In the genomic region with DNA sequence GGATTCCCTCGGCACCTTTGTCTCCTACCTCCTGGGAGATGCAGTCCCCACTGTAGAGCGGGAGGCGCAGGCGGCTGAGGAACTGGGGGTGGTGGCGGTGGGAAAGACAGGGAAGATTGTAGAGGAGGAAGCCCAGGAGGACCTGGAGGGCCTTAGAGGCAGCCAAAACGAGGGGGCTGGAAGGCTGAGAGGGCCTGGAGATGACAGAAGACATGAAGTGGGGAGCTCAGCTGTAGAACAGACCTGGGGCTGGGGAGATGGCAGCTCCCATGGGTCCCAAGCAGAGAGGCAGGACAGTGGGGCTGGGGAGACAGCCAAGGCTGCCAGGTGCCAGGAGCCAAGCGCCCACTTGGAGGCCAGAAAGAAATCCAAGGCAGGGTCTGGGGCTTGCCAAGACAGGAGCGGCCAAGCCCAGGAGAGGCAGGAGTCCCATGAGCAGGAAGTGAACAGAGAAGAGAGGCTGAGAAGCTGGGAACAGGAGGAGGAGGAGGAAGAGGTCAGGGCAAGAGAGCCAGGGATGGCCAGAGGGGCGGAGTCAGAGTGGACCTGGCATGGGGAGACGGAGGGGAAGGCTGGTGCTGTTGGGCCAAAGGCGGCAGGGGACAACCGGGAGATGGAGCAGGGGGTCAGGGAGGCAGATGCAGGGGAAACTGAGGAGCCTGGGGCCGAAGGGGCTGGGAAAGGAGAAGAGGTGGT, we compare ENCODE assay signal across 10 cellular contexts. TPM values are rescaled to one million over a fixed set of nuclear protein-coding genes. Genes with fewer than 3 reads are reported as not detected.
A peak's percentile ranks its signal among the peaks of the same experiment; 100 is the strongest.
DNase-seq lines count a peak whose midpoint lies in the region; ATAC-seq and TF ChIP-seq lines count a peak whose summit lies in the region.
"Had no signal": no experiment of that assay in that cellular context is flagged by ENCODE, and none has a peak within 500 bp of the region (broad histone marks: within the 10 kb centered on the region; RNA-seq: fewer than 3 reads in every experiment).

No MANE protein-coding gene starts in this region.

- H3F3A ChIP-seq in GM23338 (replicated peaks; ENCODE audit: low read depth): no peaks in the 10 kb centered on the region

- no peaks in the 10 kb centered on the region for H3K9me2 ChIP-seq in GM23338 (ENCODE audit: insufficient read depth)

- H3K4me1 ChIP-seq in rectal smooth muscle tissue (ENCODE audit: control insufficient read depth, insufficient read depth, low read length): no peaks in the 10 kb centered on the region
- no peaks in the 10 kb centered on the region; the same call in 1 of the 2 replicates for H3K4me1 ChIP-seq in GM23338 (ENCODE audit: insufficient read depth)

- CTCF ChIA-PET in WTC11 (lab: Charles Lee): interaction anchor here (0.6 kb wide), 1 partner anchor 23 kb away, joined by 4 read pairs; the partner anchor contains the start of gene NPIPB7

- ATAC-seq in WTC11 (no peak), GM23338 (no peak)

- H3K36me3 ChIP-seq in GM06990 (ENCODE audit: control insufficient read depth, insufficient read depth, low read length): no peaks in the 10 kb centered on the region
- no peaks in the 10 kb centered on the region for H3K36me3 ChIP-seq in rectal smooth muscle tissue (ENCODE audit: control insufficient read depth, insufficient read depth, low read length)
- no peaks in the 10 kb centered on the region for H3K36me3 ChIP-seq in GM23338 (ENCODE audit: insufficient read depth)

- H3K27me3 Mint-ChIP-seq in WTC11 (ENCODE audit: low read depth) (peaks cover 20% of the 10 kb centered on the region), GM23338 (ENCODE audit: insufficient read depth, low read depth, poor library complexity) (peaks cover 15% of the 10 kb centered on the region)

- no peaks in the 10 kb centered on the region for H3K4me1 Mint-ChIP-seq in WTC11
- H3K4me1 Mint-ChIP-seq in GM23338: no peaks in the 10 kb centered on the region

- H3K4me3 Mint-ChIP-seq in WTC11 (no peak overlapping the region), GM23338 (no peak overlapping the region)

- TF ChIP-seq CTCF in GM06990 (IDR thresholded peaks at IDR 0.05; ENCODE audit: insufficient read depth, low read length, poor library complexity, severe bottlenecking) (no peak), coronary artery (IDR thresholded peaks at IDR 0.05) (no peak), WTC11 (IDR thresholded peaks at IDR 0.05) (no peak), GM23338 (conservative IDR thresholded peaks at IDR 0.05; ENCODE audit: low read depth in 2 of 2) (no peak)

- no peak overlapping the region for H2AFZ ChIP-seq in GM23338

- DNase-seq in GM06990 (ENCODE audit: extremely low read depth, insufficient read length) (no peak), OCI-M1 (lab: John Stamatoyannopoulos, UW) (peak; percentile 30), coronary artery (ENCODE audit: low spot score) (no peak), middle frontal gyrus (ENCODE audit: extremely low spot score, low spot score) (no peak), Kasumi-1 (lab: John Stamatoyannopoulos, UW) (no peak), WTC11 (ENCODE audit: low spot score) (no peak), GM23338 (ENCODE audit: low spot score) (no peak)
- DNase-seq: DMS79 treated with DMSO at 0.1 percent for 48 hours, NCI-H1092 treated with DMSO at 0.1 percent for 48 hours had no signal

- H3K27me3 ChIP-seq in GM06990 (replicated peaks; ENCODE audit: control insufficient read depth, insufficient read depth, low read length): no peaks in the 10 kb centered on the region
- H3K27me3 ChIP-seq in rectal smooth muscle tissue (ENCODE audit: control insufficient read depth, insufficient read depth, low read length): no peaks in the 10 kb centered on the region
- no peaks in the 10 kb centered on the region for H3K27me3 ChIP-seq in GM23338 (ENCODE audit: insufficient read depth)

- H3K27ac Mint-ChIP-seq in WTC11: no peak overlapping the region
- H3K27ac Mint-ChIP-seq in GM23338: no peak overlapping the region

- H3K27ac ChIP-seq in coronary artery (peak overlapping the region in 1 of 2 donors; percentile 77), rectal smooth muscle tissue (ENCODE audit: low read depth, low read length) (no peak overlapping the region), GM23338 (ENCODE audit: low read depth) (no peak overlapping the region)

- POLR2A ChIA-PET in WTC11 (lab: Charles Lee): no interaction called here

- peak overlapping the region; percentile 7 for H3K9ac ChIP-seq in rectal smooth muscle tissue (ENCODE audit: low read length)

- H3K4me2 ChIP-seq in GM23338: no peak overlapping the region

- no peaks in the 10 kb centered on the region for H3K79me2 ChIP-seq in GM23338 (replicated peaks; ENCODE audit: insufficient read depth)

- H4K20me1 ChIP-seq in GM23338 (replicated peaks; ENCODE audit: insufficient read depth): no peaks in the 10 kb centered on the region

- H3K4me3 ChIP-seq in GM06990 (replicated peaks; ENCODE audit: low read depth, low read length) (0 out of 2 replicates have a peak overlapping the region, but pooled peaks have one; percentile 16), coronary artery (peak overlapping the region; percentile 30), rectal smooth muscle tissue (ENCODE audit: low read length) (peak overlapping the region; percentile 27), GM23338 (no peak overlapping the region)

- H3K36me3 Mint-ChIP-seq in WTC11 (no peaks in the 10 kb centered on the region), GM23338 (ENCODE audit: low read depth) (no peaks in the 10 kb centered on the region)

- H3K9me3 Mint-ChIP-seq in WTC11 (no peaks in the 10 kb centered on the region), GM23338 (no peaks in the 10 kb centered on the region)

TF ChIP-seq in WTC11, 78 proteins besides CTCF, POLR2A, EP300 and RAD21 (continues in another document):
- TF ChIP-seq NR1H2 (CRISPR knock-in tag; IDR thresholded peaks at IDR 0.05) (no peak), ZNF138 (CRISPR knock-in tag; conservative IDR thresholded peaks at IDR 0.05) (no peak), MAX (CRISPR knock-in tag; IDR thresholded peaks at IDR 0.05) (no peak)

TF ChIP-seq in GM23338, 12 proteins besides CTCF, POLR2A, EP300 and RAD21 (continues in another document):
- no peak for TF ChIP-seq EZH2 (IDR thresholded peaks at IDR 0.05; ENCODE audit: low read depth, unreplicated experiment)
- TF ChIP-seq CREB1 (CRISPR knock-in tag; IDR thresholded peaks at IDR 0.05; ENCODE audit: low read depth): no peak

RNA-seq across cellular contexts. Expression of gene APOBR, which starts 0.8 kb away (rescaled TPM):
- total RNA-seq in WTC11 (2021): 0.09 to 0.11 TPM in 2 of 3 replicates, not detected in the other
- 0.07 TPM in 1 of 2 replicates, not detected in the other for total RNA-seq in GM23338 (2014; rRNA removed; shearing (Covaris generic))
- polyA plus RNA-seq in GM23338 (2016; fragmentation: Nextera tagmentation; extraction: Ambion mirVana): not detected in 2 replicates

RNA-seq across cellular contexts. Expression of gene CLN3, which starts 3.4 kb away (rescaled TPM):
- 20.9 to 23.9 TPM (median 22.3 TPM) in 3 replicates for total RNA-seq in WTC11 (2021)
- total RNA-seq in GM23338 (2014; rRNA removed; shearing (Covaris generic)): 16.6 and 31.4 TPM in 2 replicates
- 17.8 and 18.1 TPM in 2 replicates for polyA plus RNA-seq in GM23338 (2016; fragmentation: Nextera tagmentation; extraction: Ambion mirVana)

RNA-seq across cellular contexts. Expression of gene IL27, which starts 11.4 kb away (rescaled TPM):
- not detected in 3 replicates for total RNA-seq in WTC11 (2021)
- not detected in 2 replicates for total RNA-seq in GM23338 (2014; rRNA removed; shearing (Covaris generic))
- polyA plus RNA-seq in GM23338 (2016; fragmentation: Nextera tagmentation; extraction: Ambion mirVana): not detected in 2 replicates

RNA-seq across cellular contexts. Expression of gene NPIPB7, which starts 23.1 kb away (rescaled TPM):
- total RNA-seq in WTC11 (2021): 0.33 to 0.92 TPM (median 0.66 TPM) in 3 replicates
- 0.24 TPM in 1 of 2 replicates, not detected in the other for total RNA-seq in GM23338 (2014; rRNA removed; shearing (Covaris generic))
- polyA plus RNA-seq in GM23338 (2016; fragmentation: Nextera tagmentation; extraction: Ambion mirVana): 0.45 and 0.52 TPM in 2 replicates

RNA-seq across cellular contexts. Expression of gene NUPR1, which starts 43.5 kb away (rescaled TPM):
- 0.33 to 1.1 TPM (median 0.66 TPM) in 3 replicates for total RNA-seq in WTC11 (2021)
- 0.03 TPM in 1 of 2 replicates, not detected in the other for total RNA-seq in GM23338 (2014; rRNA removed; shearing (Covaris generic))
- 0.48 and 0.75 TPM in 2 replicates for polyA plus RNA-seq in GM23338 (2016; fragmentation: Nextera tagmentation; extraction: Ambion mirVana)
